ENCODE assay signal across 31 cellular contexts in the genomic region with DNA sequence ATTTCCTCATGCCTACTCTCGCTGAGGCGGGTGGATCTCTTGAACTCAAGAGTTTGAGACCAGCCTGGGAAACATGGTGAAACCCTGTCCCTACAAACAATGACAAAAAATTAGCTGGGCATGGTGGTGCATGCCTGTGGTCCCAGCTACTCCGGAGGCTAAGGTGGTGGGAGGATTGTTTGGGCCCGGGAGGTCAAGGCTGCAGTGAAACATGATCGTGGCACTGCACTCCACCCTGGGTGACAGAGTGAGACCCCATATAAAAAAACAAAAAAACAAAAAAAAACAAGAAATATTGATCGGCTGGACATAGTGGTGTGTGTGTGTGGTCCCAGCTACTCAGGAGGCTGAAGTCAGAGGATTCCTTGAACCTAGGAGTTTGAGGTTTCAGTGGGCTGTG.
"Had no signal": no experiment of that assay in that cellular context is flagged by ENCODE, and none has a peak within 500 bp of the region (broad histone marks: within the 10 kb centered on the region; RNA-seq: fewer than 3 reads in every experiment).

No MANE protein-coding gene starts in this region.

- H3K36me3 ChIP-seq: breast epithelium, Peyer's patch, SJSA1 had no signal

- H3K27ac Mint-ChIP-seq: activated CD8-positive, alpha-beta T cell treated with anti-CD3 and anti-CD28 coated beads, Interleukin-2, amount 10 ng/mL, durations not matched to agents 7 days and 5 days; activated naive CD4-positive, alpha-beta T cell treated with anti-CD3 and anti-CD28 coated beads, Interleukin-2, amount 50 U/mL, for 24 hours; activated T-helper 1 cell treated with anti-CD3 and anti-CD28 coated beads, Interleukin-12 subunit alpha, Interleukin-12 subunit beta, Interleukin-2, Interleukin-4 antibody, amounts not matched to agents 30 ng/mL and 10 ng/mL and 1 ng/mL, durations not matched to agents 14 hours and 24 hours and 36 hours; T-helper 1 cell treated with Interleukin-12 subunit alpha and Interleukin-12 subunit beta and Interleukin-4 antibody, amounts not matched to agents 30 μg/mL and 1 μg/mL, for 36 hours had no signal

- H3K4me1 Mint-ChIP-seq: activated naive CD4-positive, alpha-beta T cell treated with anti-CD3 and anti-CD28 coated beads, Interleukin-2, amount 50 U/mL, for 24 hours; WTC11 had no signal

- H3K4me3 Mint-ChIP-seq: activated CD8-positive, alpha-beta T cell treated with anti-CD3 and anti-CD28 coated beads, Interleukin-2, amount 10 ng/mL, durations not matched to agents 7 days and 5 days; activated naive CD4-positive, alpha-beta T cell treated with anti-CD3 and anti-CD28 coated beads, Interleukin-2, amount 50 U/mL, for 24 hours; activated T-helper 1 cell treated with anti-CD3 and anti-CD28 coated beads, Interleukin-12 subunit alpha, Interleukin-12 subunit beta, Interleukin-2, Interleukin-4 antibody, amounts not matched to agents 30 ng/mL and 10 ng/mL and 1 ng/mL, durations not matched to agents 14 hours and 24 hours and 36 hours; T-helper 1 cell treated with Interleukin-12 subunit alpha and Interleukin-12 subunit beta and Interleukin-4 antibody, amounts not matched to agents 30 μg/mL and 1 μg/mL, for 36 hours; WTC11 had no signal

- ATAC-seq: activated CD8-positive, alpha-beta T cell treated with anti-CD3 and anti-CD28 coated beads, Interleukin-2, amount 10 ng/mL, durations not matched to agents 7 days and 5 days; SK-N-SH treated with all-trans-retinoic acid at 6 μM for 48 hours; WTC11 had no signal

- H3K27me3 Mint-ChIP-seq: activated naive CD4-positive, alpha-beta T cell treated with anti-CD3 and anti-CD28 coated beads, Interleukin-2, amount 50 U/mL, for 24 hours had no signal

- DNase-seq: activated CD4-positive, alpha-beta T cell treated with anti-CD3 and anti-CD28 coated beads for 48 hours; activated CD4-positive, alpha-beta T cell treated with anti-CD3 and anti-CD28 coated beads, Interleukin-2, amount 50 U/mL, for 4 hours; activated CD4-positive, CD25-positive, alpha-beta regulatory T cell treated with anti-CD3 and anti-CD28 coated beads, Interleukin-2, amount 50 U/mL, for 72 hours; activated CD8-positive, alpha-beta T cell treated with anti-CD3 and anti-CD28 coated beads, Interleukin-2, amount 10 ng/mL, durations not matched to agents 7 days and 5 days; activated effector memory CD4-positive, alpha-beta T cell treated with Interleukin-2 at 50 U/mL for 16 hours; activated naive CD4-positive, alpha-beta T cell; activated T-cell treated with anti-CD3 and anti-CD28 coated beads, Interleukin-2, amount 50 U/mL, for 1 hour; aorta; caudate nucleus; KBM-7; MV-4-11; NCI-H1092 treated with DMSO at 0.1 percent for 48 hours; NCI-H1417 treated with DMSO at 0.1 percent for 48 hours; NCI-H1694; NCI-H2029; NCI-H345; NCI-H510A; NCI-H526 treated with DMSO at 0.1 percent for 48 hours; NCI-H82; SHP77; SW 1271; T-helper 9 cell had no signal

- H3K27ac ChIP-seq: breast epithelium, Peyer's patch, RWPE1, SJSA1 had no signal

- H3K36me3 Mint-ChIP-seq: activated naive CD4-positive, alpha-beta T cell treated with anti-CD3 and anti-CD28 coated beads, Interleukin-2, amount 50 U/mL, for 24 hours; WTC11 had no signal

- H3K9me3 Mint-ChIP-seq: activated naive CD4-positive, alpha-beta T cell treated with anti-CD3 and anti-CD28 coated beads, Interleukin-2, amount 50 U/mL, for 24 hours; activated T-helper 1 cell treated with anti-CD3 and anti-CD28 coated beads, Interleukin-12 subunit alpha, Interleukin-12 subunit beta, Interleukin-2, Interleukin-4 antibody, amounts not matched to agents 30 ng/mL and 10 ng/mL and 1 ng/mL, durations not matched to agents 14 hours and 24 hours and 36 hours; T-helper 1 cell treated with Interleukin-12 subunit alpha and Interleukin-12 subunit beta and Interleukin-4 antibody, amounts not matched to agents 30 μg/mL and 1 μg/mL, for 36 hours; WTC11 had no signal

- H3K4me1 ChIP-seq: breast epithelium, Peyer's patch had no signal

- H3K4me3 ChIP-seq: breast epithelium, Peyer's patch, SJSA1 had no signal

- H3K27me3 ChIP-seq: breast epithelium, Peyer's patch had no signal

- H3K9me3 ChIP-seq: breast epithelium, Peyer's patch, SJSA1 had no signal
